Comparison of ENCODE assay signal across 1 cellular context in genomic region chr17:59712856-59713255, GRCh38.
A peak's percentile ranks its signal among the peaks of the same experiment; 100 is the strongest.
TF ChIP-seq lines count a peak whose summit lies in the region.

No MANE protein-coding gene starts in this region.

TF ChIP-seq in K562, 482 proteins besides CTCF, POLR2A, EP300 and RAD21 (continues in another document):
- TF ChIP-seq ZNF592 (IDR thresholded peaks at IDR 0.05) (no peak), BRF1 (IDR thresholded peaks at IDR 0.05; ENCODE audit: borderline replicate concordance, extremely low read depth, insufficient read length) (no peak), NFATC3 (IDR thresholded peaks at IDR 0.05) (no peak), NFE2 (IDR thresholded peaks at IDR 0.05; ENCODE audit: low read depth) (peak; percentile 60), FOSL1 (tag; conservative IDR thresholded peaks at IDR 0.05) (peak; percentile 50; the same call in 1 of the 2 replicates), DPF2 (IDR thresholded peaks at IDR 0.05) (peak; percentile 49; the same call in 1 of the 2 replicates), E2F1 (CRISPR knock-in tag; IDR thresholded peaks at IDR 0.05) (no peak), ERF (CRISPR knock-in tag; IDR thresholded peaks at IDR 0.05) (no peak), MIER1 (IDR thresholded peaks at IDR 0.05; ENCODE audit: low read depth) (no peak), ZNF395 (CRISPR knock-in tag; IDR thresholded peaks at IDR 0.05) (no peak), RBM25 (IDR thresholded peaks at IDR 0.05; ENCODE audit: low read depth, low read length, severe bottlenecking) (no peak), ATF2 (CRISPR knock-in tag; IDR thresholded peaks at IDR 0.05) (no peak), PKNOX1 (IDR thresholded peaks at IDR 0.05) (peak; percentile 23; the same call in 1 of the 2 replicates), PBX2 (CRISPR knock-in tag; IDR thresholded peaks at IDR 0.05; ENCODE audit: low read depth) (no peak), PBX2 (tag; conservative IDR thresholded peaks at IDR 0.05; ENCODE audit: low read depth) (0 out of 2 replicates have a peak, but pooled peaks have one; percentile 12), PHF21A (IDR thresholded peaks at IDR 0.05; ENCODE audit: borderline replicate concordance, low read depth) (no peak), ZFP1 (CRISPR knock-in tag; IDR thresholded peaks at IDR 0.05) (no peak), PCBP1 (IDR thresholded peaks at IDR 0.05; ENCODE audit: low read depth, low read length, poor library complexity, severe bottlenecking) (no peak), TRIM28 (IDR thresholded peaks at IDR 0.05) (0 out of 2 replicates have a peak, but pooled peaks have one; percentile 32), ZBTB8A (IDR thresholded peaks at IDR 0.05; ENCODE audit: partially characterized antibody) (no peak), ATF6 (CRISPR knock-in tag; IDR thresholded peaks at IDR 0.05) (no peak), KAT8 (IDR thresholded peaks at IDR 0.05; ENCODE audit: low read depth) (no peak), MCM2 (IDR thresholded peaks at IDR 0.05; ENCODE audit: low read depth) (no peak), ZNF197 (CRISPR knock-in tag; IDR thresholded peaks at IDR 0.05; ENCODE audit: low read depth) (no peak), VEZF1 (CRISPR knock-in tag; IDR thresholded peaks at IDR 0.05) (no peak), RAD51 (IDR thresholded peaks at IDR 0.05; ENCODE audit: borderline replicate concordance, low read depth) (no peak), TFAM (CRISPR knock-in tag; conservative IDR thresholded peaks at IDR 0.05) (no peak), ZBTB34 (CRISPR knock-in tag; IDR thresholded peaks at IDR 0.05) (no peak), POU5F1 (IDR thresholded peaks at IDR 0.05; ENCODE audit: borderline replicate concordance, low read depth, low read length, partially characterized antibody) (no peak), JUND (IDR thresholded peaks at IDR 0.05; ENCODE audit: borderline replicate concordance, low read depth, low read length) (peak; percentile 59; the same call in 1 of the 2 replicates), JUND (tag; IDR thresholded peaks at IDR 0.05; ENCODE audit: borderline replicate concordance, low read depth, low read length) (peak; percentile 23; the same call in 1 of the 3 replicates), TRIM25 (IDR thresholded peaks at IDR 0.05; ENCODE audit: borderline replicate concordance) (no peak), HNRNPUL1 (IDR thresholded peaks at IDR 0.05; ENCODE audit: low read length) (no peak), PATZ1 (CRISPR knock-in tag; IDR thresholded peaks at IDR 0.05; ENCODE audit: borderline replicate concordance) (no peak), ZNF3 (CRISPR knock-in tag; IDR thresholded peaks at IDR 0.05) (no peak), SPI1 (IDR thresholded peaks at IDR 0.05; ENCODE audit: borderline replicate concordance, low read depth, low read length) (peak; percentile 99), MTA2 (IDR thresholded peaks at IDR 0.05; ENCODE audit: low read depth) (no peak), STAT5B (CRISPR knock-in tag; IDR thresholded peaks at IDR 0.05) (no peak), CBX1 (IDR thresholded peaks at IDR 0.05; ENCODE audit: low read depth) (no peak)
